8 cellular contexts compared by ENCODE assay signal in the genomic region with DNA sequence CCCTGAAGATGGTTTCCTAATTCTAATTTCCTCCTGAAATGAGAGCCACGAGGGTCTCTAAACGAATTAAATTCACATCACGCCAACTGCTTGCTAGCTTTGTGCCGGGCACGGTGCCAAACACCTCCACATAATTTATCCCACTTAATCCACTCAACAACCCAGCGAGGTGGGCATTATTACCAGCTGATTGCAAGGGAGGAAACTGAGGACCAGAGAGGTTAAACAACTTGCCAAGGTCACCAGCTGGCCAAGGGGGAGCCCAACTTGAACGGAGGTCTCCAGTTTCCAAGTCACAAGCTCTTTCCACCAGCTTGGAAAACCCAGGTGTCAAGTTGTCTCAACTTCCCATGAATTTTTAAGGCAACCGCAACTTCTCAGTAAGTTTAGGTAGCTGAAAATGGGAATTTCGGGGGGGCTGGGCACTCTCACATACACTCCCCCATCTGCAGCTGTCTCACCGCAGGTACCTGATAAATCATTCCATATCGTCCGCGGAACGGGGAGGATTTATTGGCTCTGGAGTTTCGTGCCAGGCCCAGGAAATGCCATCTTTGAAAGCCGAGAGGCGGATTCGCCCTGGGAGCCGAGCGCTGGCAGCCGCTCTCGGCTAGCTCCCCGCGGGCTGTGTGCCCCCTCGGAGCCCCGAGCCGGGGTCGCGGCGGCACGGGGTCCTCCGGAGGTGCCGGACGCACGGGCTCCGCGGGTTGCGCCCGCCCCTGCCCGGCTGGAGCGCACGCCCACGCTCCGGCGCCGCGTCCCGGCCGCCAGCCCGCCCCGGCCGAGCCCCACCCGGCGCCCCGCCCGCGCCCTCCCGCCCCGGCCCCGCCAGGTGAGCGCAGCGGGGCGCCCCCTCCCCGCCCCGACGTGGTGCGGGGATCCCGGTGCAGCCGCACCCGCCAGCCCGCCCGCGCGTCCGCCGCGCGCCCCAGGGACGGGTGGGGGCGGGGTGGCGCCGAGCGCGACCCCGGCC. TPM values are rescaled to one million over a fixed set of nuclear protein-coding genes. Genes with fewer than 3 reads are reported as not detected.
DNase-seq lines count a peak whose midpoint lies in the region; ATAC-seq and TF ChIP-seq lines count a peak whose summit lies in the region.

No MANE protein-coding gene starts in this region.

- H3K4me2 ChIP-seq in GM23338: peak overlapping the region; percentile 88

- no peaks in the 10 kb centered on the region for H3K9me3 ChIP-seq in esophagus squamous epithelium

- H3K36me3 ChIP-seq in GM23338 (ENCODE audit: insufficient read depth) (no peaks in the 10 kb centered on the region), esophagus squamous epithelium (no peaks in the 10 kb centered on the region)

- H3K27ac Mint-ChIP-seq in GM23338 (no peak overlapping the region), progenitor cell of endocrine pancreas (peak overlapping the region; percentile 41)
- H3K27ac Mint-ChIP-seq in naive thymus-derived CD8-positive, alpha-beta T cell: no peak overlapping the region

- POLR2A ChIA-PET in naive thymus-derived CD8-positive, alpha-beta T cell (lab: Charles Lee): no interaction called here

- H3K27ac ChIP-seq in GM23338 (ENCODE audit: low read depth) (no peak overlapping the region), esophagus squamous epithelium (peak overlapping the region; percentile 63 to 81 (median 79))

- H3K4me1 Mint-ChIP-seq in GM23338 (peaks cover 12% of the 10 kb centered on the region), progenitor cell of endocrine pancreas (ENCODE audit: low read depth) (peaks cover 9% of the 10 kb centered on the region)
- H3K4me1 Mint-ChIP-seq in naive thymus-derived CD8-positive, alpha-beta T cell: peaks cover 0 to 9% (median 6%) of the 10 kb centered on the region in 4 donors

- peak overlapping the region; percentile 83 for H2AFZ ChIP-seq in GM23338

- H3K4me3 ChIP-seq in GM23338 (peak overlapping the region; percentile 69), esophagus squamous epithelium (peak overlapping the region; percentile 53 to 78 (median 58))

- H3K4me1 ChIP-seq in GM23338 (ENCODE audit: insufficient read depth): peaks cover 20% of the 10 kb centered on the region
- H3K4me1 ChIP-seq in esophagus squamous epithelium: peaks cover 0 to 42% (median 16%) of the 10 kb centered on the region in 3 donors

- intact Hi-C loops in esophagus squamous epithelium (cut with DNase I) (no loop called here), posterior cingulate gyrus (cut with DNase I) (no loop called here)

- H3F3A ChIP-seq in GM23338 (replicated peaks; ENCODE audit: low read depth): no peaks in the 10 kb centered on the region

- no peak for TF ChIP-seq POLR2A in esophagus squamous epithelium (IDR thresholded peaks at IDR 0.05)

- H3K27me3 ChIP-seq in GM23338 (ENCODE audit: insufficient read depth) (peaks cover 68% of the 10 kb centered on the region), esophagus squamous epithelium (peaks cover 0 to 59% (median 0%) of the 10 kb centered on the region in 4 donors)

- H3K4me3 Mint-ChIP-seq in GM23338 (peak overlapping the region; percentile 73), progenitor cell of endocrine pancreas (ENCODE audit: low read depth) (peak overlapping the region; percentile 76)
- H3K4me3 Mint-ChIP-seq in naive thymus-derived CD8-positive, alpha-beta T cell: no peak overlapping the region

- DNase-seq in GM23338 (ENCODE audit: low spot score) (peak; percentile 28), NCI-H748 treated with DMSO at 0.1 percent for 48 hours (lab: John Stamatoyannopoulos, UW) (peak; percentile 33), esophagus squamous epithelium (lab: John Stamatoyannopoulos, UW) (no peak), progenitor cell of endocrine pancreas (ENCODE audit: low spot score, unreplicated experiment) (no peak), posterior cingulate gyrus (no peak)
- DNase-seq in stimulated activated CD4-positive, alpha-beta T cell treated with anti-CD3 and anti-CD28 coated beads, Interleukin-2, amount 100 ng/mL, for 24 hours: no peak
- no peak for DNase-seq in NK-92 treated with Interleukin-12 subunit alpha and Interleukin-12 subunit beta, amount 100 ng/mL, for 24 hours (lab: John Stamatoyannopoulos, UW)
- DNase-seq in naive thymus-derived CD8-positive, alpha-beta T cell: no peak

- 12 to 25% methylated on average over 4 to 9 of the region's 85 CpGs for WGBS in esophagus squamous epithelium, 2 donors

- no peaks in the 10 kb centered on the region for H3K79me2 ChIP-seq in GM23338 (replicated peaks; ENCODE audit: insufficient read depth)

- no peaks in the 10 kb centered on the region for H3K9me2 ChIP-seq in GM23338 (ENCODE audit: insufficient read depth)

- no peak for TF ChIP-seq CTCF in GM23338 (conservative IDR thresholded peaks at IDR 0.05; ENCODE audit: low read depth in 2 of 2)
- TF ChIP-seq CTCF in esophagus squamous epithelium (IDR thresholded peaks at IDR 0.05): no peak
- TF ChIP-seq CTCF in progenitor cell of endocrine pancreas (IDR thresholded peaks at IDR 0.05; ENCODE audit: unreplicated experiment): no peak

- H4K20me1 ChIP-seq in GM23338 (replicated peaks; ENCODE audit: insufficient read depth): no peaks in the 10 kb centered on the region; the same call in 1 of the 2 replicates

- no peaks in the 10 kb centered on the region; the same call in 2 of the 3 replicates for H3K36me3 Mint-ChIP-seq in GM23338 (ENCODE audit: low read depth)
- H3K36me3 Mint-ChIP-seq in progenitor cell of endocrine pancreas (ENCODE audit: insufficient read depth): no peaks in the 10 kb centered on the region
- peaks cover 0 to 6% (median 0%) of the 10 kb centered on the region in 3 donors for H3K36me3 Mint-ChIP-seq in naive thymus-derived CD8-positive, alpha-beta T cell

- peak; percentile 7; the same call in 1 of the 3 replicates for ATAC-seq in GM23338
- ATAC-seq in naive thymus-derived CD8-positive, alpha-beta T cell: no peak

- H3K27me3 Mint-ChIP-seq in GM23338 (ENCODE audit: insufficient read depth, low read depth, poor library complexity): peaks cover 42% of the 10 kb centered on the region
- peaks cover 75% of the 10 kb centered on the region for H3K27me3 Mint-ChIP-seq in progenitor cell of endocrine pancreas
- peaks cover 38 to 73% (median 47%) of the 10 kb centered on the region in 5 donors for H3K27me3 Mint-ChIP-seq in naive thymus-derived CD8-positive, alpha-beta T cell

- peaks cover 4% of the 10 kb centered on the region for H3K9me3 Mint-ChIP-seq in GM23338
- H3K9me3 Mint-ChIP-seq in progenitor cell of endocrine pancreas (ENCODE audit: low read depth): no peaks in the 10 kb centered on the region
- peaks cover 0 to 7% (median 0%) of the 10 kb centered on the region in 9 donors for H3K9me3 Mint-ChIP-seq in naive thymus-derived CD8-positive, alpha-beta T cell

TF ChIP-seq in GM23338, 12 proteins besides CTCF, POLR2A, EP300 and RAD21:
- TF ChIP-seq EZH2 (IDR thresholded peaks at IDR 0.05; ENCODE audit: low read depth, unreplicated experiment): peak; percentile 70
- TF ChIP-seq POLR2AphosphoS5 (IDR thresholded peaks at IDR 0.05; ENCODE audit: low read depth): no peak
- TF ChIP-seq STAT1 (IDR thresholded peaks at IDR 0.05; ENCODE audit: unreplicated experiment): no peak

RNA-seq across cellular contexts. Expression of gene PTPN3, which starts 0.6 kb away (rescaled TPM):
- total RNA-seq in GM23338 (2014; rRNA removed; shearing (Covaris generic)): 2.6 and 2.8 TPM in 2 replicates
- 1.0 and 1.4 TPM in 2 replicates for polyA plus RNA-seq in GM23338 (2016; fragmentation: Nextera tagmentation; extraction: Ambion mirVana)
- total RNA-seq in esophagus squamous epithelium (10 to 100 TPM; 11.8 to 21.6 (median 14.1) TPM), progenitor cell of endocrine pancreas (3.7 and 4.8 TPM in 2 replicates)
- total RNA-seq in naive thymus-derived CD8-positive, alpha-beta T cell: not detected
- not detected for polyA plus RNA-seq in naive thymus-derived CD8-positive, alpha-beta T cell

Comparison
In these comparisons a context has a peak if more than half of its experiments do, and no peak if none do; other contexts are left out.
1. DNase-seq: peak in GM23338 (single experiment) and NCI-H748 treated with DMSO at 0.1 percent for 48 hours (single experiment); none in esophagus squamous epithelium (single experiment), progenitor cell of endocrine pancreas (single experiment), posterior cingulate gyrus (0 of 10), stimulated activated CD4-positive, alpha-beta T cell treated with anti-CD3 and anti-CD28 coated beads, Interleukin-2, amount 100 ng/mL, for 24 hours (0 of 2), NK-92 treated with Interleukin-12 subunit alpha and Interleukin-12 subunit beta, amount 100 ng/mL, for 24 hours (single experiment) and naive thymus-derived CD8-positive, alpha-beta T cell (0 of 10).
2. H3K4me3 Mint-ChIP-seq: peak in GM23338 (single experiment) and progenitor cell of endocrine pancreas (single experiment); none in naive thymus-derived CD8-positive, alpha-beta T cell (0 of 10).